5 cellular contexts compared by ENCODE assay signal in genomic region chrY:19899011-19899410, GRCh38.
"Had no signal": no experiment of that assay in that cellular context is flagged by ENCODE, and none has a peak within 500 bp of the region (broad histone marks: within the 10 kb centered on the region; RNA-seq: fewer than 3 reads in every experiment).

No MANE protein-coding gene starts in this region.

- ATAC-seq: GM23338, HepG2, K562 had no signal

- DNase-seq: H9, HCEC 1CT had no signal
